11 cellular contexts compared by ENCODE assay signal in the genomic region with DNA sequence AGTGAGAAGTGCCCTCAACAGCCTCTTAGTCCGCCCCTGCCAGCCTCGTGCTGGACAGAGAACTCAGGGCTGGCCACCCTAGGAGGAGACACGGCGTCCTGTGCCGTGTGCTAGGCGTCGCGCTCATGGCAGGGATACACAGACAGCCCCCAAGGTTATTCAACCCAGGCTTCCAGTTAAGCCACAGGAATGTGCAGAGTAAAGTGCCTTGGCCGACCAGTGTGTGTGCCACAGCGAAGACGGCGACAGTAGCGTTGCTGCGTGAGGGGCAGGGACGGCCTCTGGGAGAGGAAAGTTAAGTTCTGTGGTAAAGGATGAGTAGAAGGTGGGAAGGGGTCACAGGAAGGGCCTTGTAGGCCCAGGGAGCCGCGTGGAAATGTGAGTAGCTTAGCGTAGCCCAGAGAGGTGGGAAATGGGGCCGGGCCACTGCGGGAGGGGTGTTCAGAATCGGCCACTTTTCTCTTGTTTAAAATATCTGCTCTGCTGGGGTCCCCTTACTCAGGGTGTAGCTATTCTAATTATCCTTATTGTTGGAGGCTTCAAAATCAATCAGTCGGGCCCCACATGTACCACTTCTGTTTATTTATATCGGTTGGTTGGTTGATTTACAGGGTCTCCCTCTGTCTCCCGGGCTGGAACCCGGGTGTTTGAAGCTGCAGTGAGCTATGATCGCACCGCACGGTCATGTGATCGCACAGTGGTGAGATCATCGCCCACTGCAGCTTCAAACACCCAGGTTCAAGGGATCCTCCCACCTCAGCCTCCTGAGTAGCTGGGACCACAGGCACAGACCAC. TPM values are rescaled to one million over a fixed set of nuclear protein-coding genes. Genes with fewer than 3 reads are reported as not detected.
A peak's percentile ranks its signal among the peaks of the same experiment; 100 is the strongest.
DNase-seq lines count a peak whose midpoint lies in the region; ATAC-seq, FAIRE-seq and TF ChIP-seq lines count a peak whose summit lies in the region.
"Had no signal": no experiment of that assay in that cellular context is flagged by ENCODE, and none has a peak within 500 bp of the region (broad histone marks: within the 10 kb centered on the region; RNA-seq: fewer than 3 reads in every experiment).

No MANE protein-coding gene starts in this region.

- no peak overlapping the region for H2BK120ac ChIP-seq in H1 (replicated peaks; ENCODE audit: low read depth, low read length)

- H3K23ac ChIP-seq in H1 (ENCODE audit: insufficient read length): no peak overlapping the region

- H3K27ac ChIP-seq in Peyer's patch (peak overlapping the region in 3 of 4 donors; percentile 50 to 88 (median 60)), H1 (ENCODE audit: low read depth, low read length) (no peak overlapping the region), subcutaneous abdominal adipose tissue (ENCODE audit: low read depth, low read length) (peak overlapping the region; percentile 70)

- no peaks in the 10 kb centered on the region for H3K27me3 ChIP-seq in Peyer's patch
- H3K27me3 ChIP-seq in H1 (replicated peaks in 1 of 4; ENCODE audit: control insufficient read depth in 3 of 4, extremely low read depth in 1 of 4, insufficient read depth in 3 of 4, low read length in 3 of 4): no peaks in the 10 kb centered on the region
- no peaks in the 10 kb centered on the region for H3K27me3 ChIP-seq in subcutaneous abdominal adipose tissue (ENCODE audit: control insufficient read depth in 5 of 5, insufficient read depth in 4 of 5, low read length in 5 of 5)

- FAIRE-seq in H1 (lab: Jason Lieb, UNC): no peak
- FAIRE-seq: D721Med had no signal

- no peak overlapping the region for H4K5ac ChIP-seq in H1 (ENCODE audit: insufficient read length, low read depth, low read length)

- TF ChIP-seq CTCF in Peyer's patch (IDR thresholded peaks at IDR 0.05) (no peak), H1 (IDR thresholded peaks at IDR 0.05; ENCODE audit: control extremely low read depth in 1 of 3, insufficient read depth in 1 of 3, low read depth in 1 of 3, low read length in 3 of 3) (no peak), mesothelial cell of epicardium (IDR thresholded peaks at IDR 0.05; ENCODE audit: unreplicated experiment) (no peak)

- H3K56ac ChIP-seq in H1 (replicated peaks; ENCODE audit: insufficient read length, low read depth, low read length): no peak overlapping the region

- 0 out of 2 replicates have a peak overlapping the region, but pooled peaks have one; percentile 40 for H4K8ac ChIP-seq in H1 (ENCODE audit: extremely low read depth, insufficient read depth, low read length)

- H2AFZ ChIP-seq in H1 (ENCODE audit: low read length): no peak overlapping the region

- H3K14ac ChIP-seq in H1 (ENCODE audit: insufficient read length): no peak overlapping the region

- H3K9me3 ChIP-seq in Peyer's patch (no peaks in the 10 kb centered on the region), H1 (ENCODE audit: insufficient read depth in 2 of 2, low read depth in 1 of 2, low read length in 1 of 2) (no peaks in the 10 kb centered on the region), subcutaneous abdominal adipose tissue (ENCODE audit: control insufficient read depth in 5 of 5, low read length in 5 of 5) (no peaks in the 10 kb centered on the region)

- no peak overlapping the region for H2BK12ac ChIP-seq in H1 (ENCODE audit: low read depth, low read length)

- H3K27ac Mint-ChIP-seq in mesothelial cell of epicardium: peak overlapping the region; percentile 18
- H3K27ac Mint-ChIP-seq: memory B cell had no signal

- DNase-seq in Peyer's patch (no peak), H1 (ENCODE audit: low read depth in 1 of 2, low spot score in 2 of 2) (no peak), mesothelial cell of epicardium (ENCODE audit: low spot score in 2 of 2, unreplicated experiment in 2 of 2) (no peak), NCI-H1048 (lab: John Stamatoyannopoulos, UW) (no peak), epidermal melanocyte (ENCODE audit: insufficient read length, low spot score) (no peak)
- no peak for DNase-seq in stimulated activated CD4-positive, alpha-beta T cell treated with anti-CD3 and anti-CD28 coated beads, Interleukin-12 subunit alpha, Interleukin-12 subunit beta, amount 100 ng/mL, for 4 hours
- DNase-seq: NCI-H82 had no signal

- no peak for TF ChIP-seq EP300 in H1 (IDR thresholded peaks at IDR 0.05; ENCODE audit: borderline replicate concordance in 1 of 2, low read depth in 2 of 2, low read length in 2 of 2)

- no peaks in the 10 kb centered on the region for H3K9me3 Mint-ChIP-seq in mesothelial cell of epicardium
- H3K9me3 Mint-ChIP-seq: memory B cell had no signal

- no peak for ATAC-seq in HG03432 (IDR thresholded peaks at IDR 0.05; ENCODE audit: unreplicated experiment)

- POLR2A ChIA-PET in H1 (lab: Charles Lee; ENCODE audit: partially characterized antibody): interaction anchor here (0.8 to 1.2 kb wide), 2 partner anchors 84 to 97 kb away, joined by 3 read pairs; no protein-coding TSS in a partner anchor

- no peak overlapping the region for H3K4me3 Mint-ChIP-seq in mesothelial cell of epicardium
- H3K4me3 Mint-ChIP-seq: memory B cell had no signal

- no peak overlapping the region for H2BK20ac ChIP-seq in H1 (ENCODE audit: low read length)

- H4K20me1 ChIP-seq in H1 (replicated peaks in 1 of 2; ENCODE audit: control insufficient read depth in 1 of 2, insufficient read depth in 2 of 2, low read length in 2 of 2): peaks cover 0 to 19% of the 10 kb centered on the region in 2 experiments

- no peaks in the 10 kb centered on the region for H3K27me3 Mint-ChIP-seq in mesothelial cell of epicardium (ENCODE audit: low read depth)
- H3K27me3 Mint-ChIP-seq: memory B cell had no signal

- peaks cover 7% of the 10 kb centered on the region for H3K79me1 ChIP-seq in H1 (ENCODE audit: low read depth, low read length)

- no peak overlapping the region for H3K18ac ChIP-seq in H1 (ENCODE audit: extremely low read depth, low read length)

- no peaks in the 10 kb centered on the region for H3K23me2 ChIP-seq in H1 (ENCODE audit: low read depth, low read length)

- 93% methylated on average over 30 of the region's 30 CpGs; no CpG with 5 or more reads in 1 of the 2 experiments for WGBS in H1 (ENCODE audit: extremely low coverage in 1 of 2, insufficient coverage in 1 of 2, insufficient read length in 1 of 2, insufficient replicate concordance in 2 of 2, low coverage in 1 of 2, low lambda C conversion rate in 2 of 2, missing lambda C conversion rate in 1 of 2), 2 experiments

- H3K79me2 ChIP-seq in H1 (ENCODE audit: control insufficient read depth in 1 of 2, insufficient read depth in 2 of 2, low read length in 2 of 2): no peaks in the 10 kb centered on the region

- no peak overlapping the region; a peak in 1 of 7 replicates for H3K9ac ChIP-seq in H1 (replicated peaks in 1 of 4; ENCODE audit: extremely low read depth in 1 of 4, low read depth in 3 of 4, low read length in 3 of 4)
- peak overlapping the region in 1 of 5 donors; percentile 5 for H3K9ac ChIP-seq in subcutaneous abdominal adipose tissue (ENCODE audit: low read length in 5 of 5)

- H3K4me1 ChIP-seq in Peyer's patch: peaks cover 0 to 39% (median 0%) of the 10 kb centered on the region in 4 donors
- H3K4me1 ChIP-seq in H1 (replicated peaks in 1 of 4; ENCODE audit: control insufficient read depth in 3 of 4, insufficient read depth in 4 of 4, low read length in 3 of 4): 0 out of 7 replicates have a peak, but pooled peaks cover 0 to 2% (median 0%) of the 10 kb centered on the region in 4 experiments
- H3K4me1 ChIP-seq in subcutaneous abdominal adipose tissue (ENCODE audit: control insufficient read depth in 5 of 5, insufficient read depth in 5 of 5, low read length in 5 of 5): peaks cover 31 to 70% (median 68%) of the 10 kb centered on the region in 5 donors

- H2BK5ac ChIP-seq in H1 (ENCODE audit: low read depth, low read length): no peak overlapping the region

- H3K4me2 ChIP-seq in H1 (ENCODE audit: insufficient read depth in 1 of 2, low read depth in 2 of 2, low read length in 2 of 2): no peak overlapping the region

- no peak overlapping the region for H2BK15ac ChIP-seq in H1 (ENCODE audit: low read length)

- TF ChIP-seq RAD21 in H1 (IDR thresholded peaks at IDR 0.05 in 1 of 2, conservative IDR thresholded peaks at IDR 0.05 in 1 of 2; ENCODE audit: low read depth in 2 of 2, low read length in 2 of 2): no peak

- H3K4me3 ChIP-seq in Peyer's patch (no peak overlapping the region), H1 (ENCODE audit: extremely low read depth in 1 of 4, insufficient read depth in 2 of 4, low read depth in 3 of 4, low read length in 4 of 4) (no peak overlapping the region), subcutaneous abdominal adipose tissue (ENCODE audit: low read depth in 1 of 5, low read length in 5 of 5) (no peak overlapping the region)

- H4K91ac ChIP-seq in H1 (replicated peaks; ENCODE audit: insufficient read length, low read length): no peak overlapping the region

- peaks cover 24% of the 10 kb centered on the region for H3K36me3 Mint-ChIP-seq in mesothelial cell of epicardium

- TF ChIP-seq POLR2A in Peyer's patch (IDR thresholded peaks at IDR 0.05): no peak
- TF ChIP-seq POLR2A in H1 (IDR thresholded peaks at IDR 0.05; ENCODE audit: control extremely low read depth in 1 of 2, low read depth in 2 of 2, low read length in 2 of 2): no peak

- no peak overlapping the region for H2AK5ac ChIP-seq in H1 (ENCODE audit: low read depth, low read length)

- H3K4ac ChIP-seq in H1 (replicated peaks; ENCODE audit: insufficient read length, low read depth, low read length): no peak overlapping the region

- H3K36me3 ChIP-seq in Peyer's patch (peaks cover 0 to 39% (median 0%) of the 10 kb centered on the region in 3 donors), H1 (ENCODE audit: control insufficient read depth in 2 of 4, insufficient read depth in 4 of 4, low read length in 3 of 4) (peaks cover 4 to 18% (median 7%) of the 10 kb centered on the region in 4 experiments; a peak in 5 of 8 replicates), subcutaneous abdominal adipose tissue (ENCODE audit: control insufficient read depth in 5 of 5, insufficient read depth in 5 of 5, low read length in 5 of 5) (peaks cover 0 to 27% (median 8%) of the 10 kb centered on the region in 5 donors)

- peaks cover 13% of the 10 kb centered on the region for H3K4me1 Mint-ChIP-seq in mesothelial cell of epicardium
- H3K4me1 Mint-ChIP-seq: memory B cell had no signal

- CTCF ChIA-PET in H1 (lab: Charles Lee; ENCODE audit: partially characterized antibody): interaction anchor here (0.6 to 4.5 kb wide), 9 partner anchors 9 to 104 kb away, joined by 3 to 17 read pairs (median 4); no protein-coding TSS in a partner anchor

RNA-seq across cellular contexts. Expression of a gene that starts 24.5 kb away (rescaled TPM):
- 100 to 1,000 TPM in 2 of 4 donors, 10 to 100 TPM in 2; 62.7 to 116 (median 101) TPM for total RNA-seq in Peyer's patch
- 15.6 and 21.2 TPM in 2 replicates for total RNA-seq in H1 (2021; fragmentation: NEBNext Ultra II Directional; extraction: Animal tissue kit (Norgen Biotek cat#: 25700))
- polyA plus RNA-seq in H1 (2011; rRNA removed): 48.8 and 49.9 TPM in 2 replicates
- 39.3 TPM for polyA plus RNA-seq in H1 (2011; cell fraction: cytosol; rRNA removed)
- 61.7 TPM for polyA plus RNA-seq in H1 (2011; cell fraction: nucleus; rRNA removed)
- polyA plus RNA-seq in H1 (2012, experiment 1 of 2): 22.0 to 30.6 TPM (median 26.8 TPM) in 4 replicates
- polyA plus RNA-seq in H1 (2012, experiment 2 of 2): 35.9 TPM
- polyA plus RNA-seq in H1 (2013, experiment 1 of 2): 22.2 TPM
- polyA plus RNA-seq in H1 (2013, experiment 2 of 2): 24.9 TPM
- 73.1 and 86.8 TPM in 2 replicates for polyA minus RNA-seq in H1 (2011; rRNA and poly(A)+ RNA removed)
- polyA minus RNA-seq in H1 (2011; cell fraction: cytosol; rRNA and poly(A)+ RNA removed): 11.7 TPM
- polyA minus RNA-seq in H1 (2011; cell fraction: nucleus; rRNA and poly(A)+ RNA removed): 20.8 TPM
- 13.8 to 21.2 TPM (median 17.8 TPM) in 3 replicates for total RNA-seq in mesothelial cell of epicardium

RNA-seq across cellular contexts. Expression of a gene that starts 54.9 kb away (rescaled TPM):
- 100 to 1,000 TPM in 3 of 4 donors, 10 to 100 TPM in 1; 67.7 to 625 (median 451) TPM for total RNA-seq in Peyer's patch
- 127 and 144 TPM in 2 replicates for total RNA-seq in H1 (2021; fragmentation: NEBNext Ultra II Directional; extraction: Animal tissue kit (Norgen Biotek cat#: 25700))
- 98.7 and 213 TPM in 2 replicates for polyA plus RNA-seq in H1 (2011; rRNA removed)
- polyA plus RNA-seq in H1 (2011; cell fraction: cytosol; rRNA removed): 143 TPM
- polyA plus RNA-seq in H1 (2011; cell fraction: nucleus; rRNA removed): 390 TPM
- polyA plus RNA-seq in H1 (2012, experiment 1 of 2): 65.5 to 111 TPM (median 109 TPM) in 4 replicates
- polyA plus RNA-seq in H1 (2012, experiment 2 of 2): 172 TPM
- 204 TPM for polyA plus RNA-seq in H1 (2013, experiment 1 of 2)
- 195 TPM for polyA plus RNA-seq in H1 (2013, experiment 2 of 2)
- polyA minus RNA-seq in H1 (2011; rRNA and poly(A)+ RNA removed): 51.2 and 71.3 TPM in 2 replicates
- 118 TPM for polyA minus RNA-seq in H1 (2011; cell fraction: cytosol; rRNA and poly(A)+ RNA removed)
- 98.3 TPM for polyA minus RNA-seq in H1 (2011; cell fraction: nucleus; rRNA and poly(A)+ RNA removed)
- 78.5 to 88.6 TPM (median 81.3 TPM) in 3 replicates for total RNA-seq in mesothelial cell of epicardium
